8 cellular contexts compared by ENCODE assay signal in genomic region chr5:56819027-56819881, GRCh38. TPM values are rescaled to one million over a fixed set of nuclear protein-coding genes. Genes with fewer than 3 reads are reported as not detected.
A peak's percentile ranks its signal among the peaks of the same experiment; 100 is the strongest.
DNase-seq lines count a peak whose midpoint lies in the region; ATAC-seq and TF ChIP-seq lines count a peak whose summit lies in the region.

No MANE protein-coding gene starts in this region.

- H3K9me3 ChIP-seq in BE2C: no peaks in the 10 kb centered on the region
- no peaks in the 10 kb centered on the region for H3K9me3 ChIP-seq in ascending aorta

- H2BK5ac ChIP-seq in mesendoderm (ENCODE audit: low read length): no peak overlapping the region

- DNase-seq in BE2C: no peak
- peak; percentile 46 for DNase-seq in LNCaP clone FGC (ENCODE audit: low read depth)
- no peak for DNase-seq in ascending aorta (ENCODE audit: low spot score in 2 of 2)
- DNase-seq in mesendoderm: no peak
- no peak for DNase-seq in NCI-H446 (lab: John Stamatoyannopoulos, UW)

- H3K9ac ChIP-seq in mesendoderm (ENCODE audit: low read length): no peak overlapping the region

- no peak overlapping the region for H2BK15ac ChIP-seq in mesendoderm (replicated peaks; ENCODE audit: low read depth)

- H3K18ac ChIP-seq in mesendoderm (ENCODE audit: low read length): peak overlapping the region; percentile 47

- H4K8ac ChIP-seq in mesendoderm (ENCODE audit: low read depth, low read length): no peak overlapping the region

- peaks cover 27% of the 10 kb centered on the region for H3K4me1 ChIP-seq in BE2C
- H3K4me1 ChIP-seq in ascending aorta: peaks cover 0 to 23% of the 10 kb centered on the region in 2 donors
- peaks cover 9% of the 10 kb centered on the region for H3K4me1 ChIP-seq in mesendoderm (ENCODE audit: control insufficient read depth, low read depth, low read length)

- H2AK5ac ChIP-seq in mesendoderm (ENCODE audit: low read length): no peak overlapping the region

- H3K27me3 ChIP-seq in BE2C (no peaks in the 10 kb centered on the region), ascending aorta (no peaks in the 10 kb centered on the region), mesendoderm (ENCODE audit: insufficient read depth, low read length, poor library complexity) (no peaks in the 10 kb centered on the region)

- intact Hi-C loops in ascending aorta (cut with DNase I): loop anchor here (5.0 to 10.0 kb wide), 3 partner anchors 133 to 1644 kb away; partner anchors contain the start of genes CDC20B, GPBP1 and MIER3

- H3K79me2 ChIP-seq in mesendoderm (ENCODE audit: control insufficient read depth, insufficient read depth, low read length): peaks cover 30% of the 10 kb centered on the region

- no peak overlapping the region for H3K4me2 ChIP-seq in mesendoderm (ENCODE audit: low read length)

- no peak for ATAC-seq in HG03439 (IDR thresholded peaks at IDR 0.05; ENCODE audit: unreplicated experiment)
- no peak for ATAC-seq in GM18867 (IDR thresholded peaks at IDR 0.05; ENCODE audit: unreplicated experiment)
- ATAC-seq in HG03457 (IDR thresholded peaks at IDR 0.05; ENCODE audit: unreplicated experiment): no peak

- H4K5ac ChIP-seq in mesendoderm (ENCODE audit: low read length): no peak overlapping the region

- no peak overlapping the region for H3K23ac ChIP-seq in mesendoderm (ENCODE audit: low read length)

- H2BK120ac ChIP-seq in mesendoderm (ENCODE audit: low read depth, low read length): no peak overlapping the region

- no peak for TF ChIP-seq CTCF in BE2C (IDR thresholded peaks at IDR 0.05; ENCODE audit: low read depth, low read length)
- no peak for TF ChIP-seq CTCF in LNCaP clone FGC (IDR thresholded peaks at IDR 0.05; ENCODE audit: control insufficient read depth, extremely low read depth, insufficient read depth)
- TF ChIP-seq CTCF in ascending aorta (IDR thresholded peaks at IDR 0.05): no peak

- H3K4ac ChIP-seq in mesendoderm (ENCODE audit: low read depth, low read length): peak overlapping the region; percentile 70

- H3K4me3 ChIP-seq in BE2C (ENCODE audit: low read depth, low read length) (peak overlapping the region; percentile 93), LNCaP clone FGC (ENCODE audit: low read depth, low read length) (peak overlapping the region; percentile 37), ascending aorta (peak overlapping the region; percentile 31 to 34), mesendoderm (ENCODE audit: low read length) (no peak overlapping the region)

- 100% methylated on average over 1 of the region's 7 CpGs for WGBS in mesendoderm (ENCODE audit: extremely low coverage, insufficient coverage, low lambda C conversion rate)

- H3K79me1 ChIP-seq in mesendoderm (ENCODE audit: low read length): peaks cover 5% of the 10 kb centered on the region

- H3K36me3 ChIP-seq in BE2C (peaks cover 26% of the 10 kb centered on the region), ascending aorta (no peaks in the 10 kb centered on the region), mesendoderm (ENCODE audit: control insufficient read depth, insufficient read depth, low read length) (no peaks in the 10 kb centered on the region)

- H3K27ac ChIP-seq in ascending aorta (no peak overlapping the region), mesendoderm (ENCODE audit: low read depth, low read length) (no peak overlapping the region)

- no peak overlapping the region for H3K56ac ChIP-seq in mesendoderm (ENCODE audit: low read length)

RNA-seq across cellular contexts. Expression of gene MAP3K1, which starts 3.9 kb away (rescaled TPM):
- 35.5 TPM for polyA plus RNA-seq in BE2C (2012; ENCODE audit: insufficient read depth, insufficient read length, low read depth)
- total RNA-seq in ascending aorta: 14.7 TPM
- 9.7 TPM for polyA plus RNA-seq in mesendoderm (2013, experiment 1 of 2)
- 9.6 TPM for polyA plus RNA-seq in mesendoderm (2013, experiment 2 of 2)
